ENCODE assay signal across 1 cellular context in the genomic region with DNA sequence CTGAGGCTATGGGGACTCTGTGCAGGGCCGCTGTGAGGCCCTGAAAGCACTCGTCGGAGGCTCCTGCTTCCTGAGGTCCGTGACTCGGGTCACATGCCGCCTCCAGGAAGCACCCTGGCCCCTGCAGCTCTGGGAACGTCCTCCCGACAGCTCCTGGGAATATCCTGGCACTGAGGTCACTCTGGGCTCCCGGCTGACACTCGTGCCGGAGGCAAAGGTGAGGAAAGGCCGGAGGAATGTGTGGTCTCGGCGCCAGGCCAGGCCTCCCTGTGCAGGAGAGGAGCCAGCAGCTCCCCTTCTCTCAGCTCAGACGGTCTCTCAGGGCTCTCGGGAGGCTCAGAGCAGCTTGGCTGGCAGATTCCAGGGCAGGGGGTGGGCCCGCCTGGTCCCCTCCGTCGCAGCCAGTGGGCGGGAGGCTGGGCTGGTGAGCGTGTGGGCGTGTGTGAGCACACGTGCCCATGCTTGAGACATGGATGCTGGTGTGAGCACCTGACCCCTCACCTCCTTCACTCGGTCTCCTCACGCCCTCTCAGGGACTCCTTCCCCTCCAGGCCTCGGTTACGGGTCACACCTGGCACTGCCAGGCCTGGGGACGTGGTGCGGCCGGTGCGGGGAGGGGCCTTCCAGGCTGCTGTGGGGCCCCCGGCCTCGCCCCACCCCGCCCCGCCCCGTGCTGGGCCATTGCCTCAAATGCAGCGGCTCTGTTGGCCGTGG.
TF ChIP-seq lines count a peak whose summit lies in the region.

No MANE protein-coding gene starts in this region.

TF ChIP-seq in HepG2, 621 proteins besides CTCF, POLR2A, EP300 and RAD21 (continued from another document and continues in another):
- TF ChIP-seq ATF7 (IDR thresholded peaks at IDR 0.05) (no peak), ATF7 (CRISPR knock-in tag; IDR thresholded peaks at IDR 0.05) (peak; percentile 45; the same call in 1 of the 2 replicates), ATF1 (CRISPR knock-in tag; IDR thresholded peaks at IDR 0.05) (no peak), KLF12 (CRISPR knock-in tag; IDR thresholded peaks at IDR 0.05; ENCODE audit: borderline replicate concordance) (no peak; the same call in 1 of the 2 replicates), MXD4 (CRISPR knock-in tag; IDR thresholded peaks at IDR 0.05) (peak; percentile 79), HMGA1 (CRISPR knock-in tag; conservative IDR thresholded peaks at IDR 0.05) (no peak), ZNF224 (CRISPR knock-in tag; IDR thresholded peaks at IDR 0.05) (no peak), MTA1 (CRISPR knock-in tag; IDR thresholded peaks at IDR 0.05; ENCODE audit: borderline replicate concordance) (peak; percentile 21; the same call in 1 of the 2 replicates), MLLT10 (CRISPR knock-in tag; IDR thresholded peaks at IDR 0.05) (no peak), ARID2 (CRISPR knock-in tag; IDR thresholded peaks at IDR 0.05; ENCODE audit: borderline replicate concordance) (no peak), ZNF234 (CRISPR knock-in tag; conservative IDR thresholded peaks at IDR 0.05) (no peak), SOX6 (IDR thresholded peaks at IDR 0.05) (no peak), SOX6 (CRISPR knock-in tag; IDR thresholded peaks at IDR 0.05) (peak; percentile 48; the same call in 1 of the 2 replicates), RARA (CRISPR knock-in tag; IDR thresholded peaks at IDR 0.05) (peak; percentile 69; the same call in 1 of the 2 replicates), SIX1 (CRISPR knock-in tag; IDR thresholded peaks at IDR 0.05; ENCODE audit: borderline replicate concordance) (no peak), BHLHE40 (IDR thresholded peaks at IDR 0.05; ENCODE audit: low read length) (peak; percentile 89), HDAC1 (CRISPR knock-in tag; IDR thresholded peaks at IDR 0.05) (peak; percentile 27), ZNF781 (CRISPR knock-in tag; IDR thresholded peaks at IDR 0.05; ENCODE audit: borderline replicate concordance, not compliant biosample characterization) (peak; percentile 20), FIP1L1 (IDR thresholded peaks at IDR 0.05; ENCODE audit: borderline replicate concordance, insufficient read depth, low read depth, low read length) (no peak), JDP2 (CRISPR knock-in tag; IDR thresholded peaks at IDR 0.05; ENCODE audit: borderline replicate concordance) (no peak), HNF4G (IDR thresholded peaks at IDR 0.05; ENCODE audit: borderline replicate concordance, low read depth, low read length) (no peak), HNF4G (CRISPR knock-in tag; IDR thresholded peaks at IDR 0.05; ENCODE audit: borderline replicate concordance, low read depth) (no peak), ZNF143 (CRISPR knock-in tag; IDR thresholded peaks at IDR 0.05) (no peak), ZNF652 (CRISPR knock-in tag; IDR thresholded peaks at IDR 0.05; ENCODE audit: borderline replicate concordance, low read depth) (no peak), SOX5 (CRISPR knock-in tag; IDR thresholded peaks at IDR 0.05; ENCODE audit: borderline replicate concordance) (peak; percentile 24; the same call in 1 of the 2 replicates), NFKBIZ (CRISPR knock-in tag; IDR thresholded peaks at IDR 0.05) (0 out of 2 replicates have a peak, but pooled peaks have one; percentile 41), ZNF337 (CRISPR knock-in tag; IDR thresholded peaks at IDR 0.05; ENCODE audit: borderline replicate concordance, low read depth) (no peak), ZNF569 (CRISPR knock-in tag; IDR thresholded peaks at IDR 0.05; ENCODE audit: borderline replicate concordance) (no peak), MIXL1 (CRISPR knock-in tag; IDR thresholded peaks at IDR 0.05) (no peak), ZNF883 (CRISPR knock-in tag; IDR thresholded peaks at IDR 0.05; ENCODE audit: not compliant biosample characterization) (peak; percentile 75), FOXK1 (CRISPR knock-in tag; IDR thresholded peaks at IDR 0.05; ENCODE audit: borderline replicate concordance, low read depth) (no peak), ZNF589 (CRISPR knock-in tag; conservative IDR thresholded peaks at IDR 0.05) (0 out of 2 replicates have a peak, but pooled peaks have one; percentile 44), NFE2L2 (IDR thresholded peaks at IDR 0.05; ENCODE audit: low read length) (no peak), KAT2B (IDR thresholded peaks at IDR 0.05; ENCODE audit: borderline replicate concordance, low read depth, low read length) (no peak), ZNF839 (CRISPR knock-in tag; IDR thresholded peaks at IDR 0.05; ENCODE audit: borderline replicate concordance) (no peak), SETDB1 (CRISPR knock-in tag; IDR thresholded peaks at IDR 0.05; ENCODE audit: borderline replicate concordance) (no peak), SMC3 (IDR thresholded peaks at IDR 0.05; ENCODE audit: low read length) (no peak), ZNF335 (CRISPR knock-in tag; IDR thresholded peaks at IDR 0.05) (no peak), ARNT2 (CRISPR knock-in tag; IDR thresholded peaks at IDR 0.05; ENCODE audit: low read depth) (no peak), MAF1 (CRISPR knock-in tag; IDR thresholded peaks at IDR 0.05; ENCODE audit: borderline replicate concordance) (no peak), NFATC3 (CRISPR knock-in tag; IDR thresholded peaks at IDR 0.05) (no peak)
- TF ChIP-seq, protein P1, sequence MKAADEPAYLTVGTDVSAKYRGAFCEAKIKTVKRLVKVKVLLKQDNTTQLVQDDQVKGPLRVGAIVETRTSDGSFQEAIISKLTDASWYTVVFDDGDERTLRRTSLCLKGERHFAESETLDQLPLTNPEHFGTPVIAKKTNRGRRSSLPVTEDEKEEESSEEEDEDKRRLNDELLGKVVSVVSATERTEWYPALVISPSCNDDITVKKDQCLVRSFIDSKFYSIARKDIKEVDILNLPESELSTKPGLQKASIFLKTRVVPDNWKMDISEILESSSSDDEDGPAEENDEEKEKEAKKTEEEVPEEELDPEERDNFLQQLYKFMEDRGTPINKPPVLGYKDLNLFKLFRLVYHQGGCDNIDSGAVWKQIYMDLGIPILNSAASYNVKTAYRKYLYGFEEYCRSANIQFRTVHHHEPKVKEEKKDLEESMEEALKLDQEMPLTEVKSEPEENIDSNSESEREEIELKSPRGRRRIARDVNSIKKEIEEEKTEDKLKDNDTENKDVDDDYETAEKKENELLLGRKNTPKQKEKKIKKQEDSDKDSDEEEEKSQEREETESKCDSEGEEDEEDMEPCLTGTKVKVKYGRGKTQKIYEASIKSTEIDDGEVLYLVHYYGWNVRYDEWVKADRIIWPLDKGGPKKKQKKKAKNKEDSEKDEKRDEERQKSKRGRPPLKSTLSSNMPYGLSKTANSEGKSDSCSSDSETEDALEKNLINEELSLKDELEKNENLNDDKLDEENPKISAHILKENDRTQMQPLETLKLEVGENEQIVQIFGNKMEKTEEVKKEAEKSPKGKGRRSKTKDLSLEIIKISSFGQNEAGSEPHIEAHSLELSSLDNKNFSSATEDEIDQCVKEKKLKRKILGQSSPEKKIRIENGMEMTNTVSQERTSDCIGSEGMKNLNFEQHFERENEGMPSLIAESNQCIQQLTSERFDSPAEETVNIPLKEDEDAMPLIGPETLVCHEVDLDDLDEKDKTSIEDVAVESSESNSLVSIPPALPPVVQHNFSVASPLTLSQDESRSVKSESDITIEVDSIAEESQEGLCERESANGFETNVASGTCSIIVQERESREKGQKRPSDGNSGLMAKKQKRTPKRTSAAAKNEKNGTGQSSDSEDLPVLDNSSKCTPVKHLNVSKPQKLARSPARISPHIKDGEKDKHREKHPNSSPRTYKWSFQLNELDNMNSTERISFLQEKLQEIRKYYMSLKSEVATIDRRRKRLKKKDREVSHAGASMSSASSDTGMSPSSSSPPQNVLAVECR (CRISPR knock-in tag; IDR thresholded peaks at IDR 0.05; ENCODE audit: borderline replicate concordance) = peak; percentile 60; the same call in 1 of the 2 replicates
- TF ChIP-seq, protein P2, sequence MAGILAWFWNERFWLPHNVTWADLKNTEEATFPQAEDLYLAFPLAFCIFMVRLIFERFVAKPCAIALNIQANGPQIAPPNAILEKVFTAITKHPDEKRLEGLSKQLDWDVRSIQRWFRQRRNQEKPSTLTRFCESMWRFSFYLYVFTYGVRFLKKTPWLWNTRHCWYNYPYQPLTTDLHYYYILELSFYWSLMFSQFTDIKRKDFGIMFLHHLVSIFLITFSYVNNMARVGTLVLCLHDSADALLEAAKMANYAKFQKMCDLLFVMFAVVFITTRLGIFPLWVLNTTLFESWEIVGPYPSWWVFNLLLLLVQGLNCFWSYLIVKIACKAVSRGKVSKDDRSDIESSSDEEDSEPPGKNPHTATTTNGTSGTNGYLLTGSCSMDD (CRISPR knock-in tag; IDR thresholded peaks at IDR 0.05) = no peak
- TF ChIP-seq, protein P3, sequence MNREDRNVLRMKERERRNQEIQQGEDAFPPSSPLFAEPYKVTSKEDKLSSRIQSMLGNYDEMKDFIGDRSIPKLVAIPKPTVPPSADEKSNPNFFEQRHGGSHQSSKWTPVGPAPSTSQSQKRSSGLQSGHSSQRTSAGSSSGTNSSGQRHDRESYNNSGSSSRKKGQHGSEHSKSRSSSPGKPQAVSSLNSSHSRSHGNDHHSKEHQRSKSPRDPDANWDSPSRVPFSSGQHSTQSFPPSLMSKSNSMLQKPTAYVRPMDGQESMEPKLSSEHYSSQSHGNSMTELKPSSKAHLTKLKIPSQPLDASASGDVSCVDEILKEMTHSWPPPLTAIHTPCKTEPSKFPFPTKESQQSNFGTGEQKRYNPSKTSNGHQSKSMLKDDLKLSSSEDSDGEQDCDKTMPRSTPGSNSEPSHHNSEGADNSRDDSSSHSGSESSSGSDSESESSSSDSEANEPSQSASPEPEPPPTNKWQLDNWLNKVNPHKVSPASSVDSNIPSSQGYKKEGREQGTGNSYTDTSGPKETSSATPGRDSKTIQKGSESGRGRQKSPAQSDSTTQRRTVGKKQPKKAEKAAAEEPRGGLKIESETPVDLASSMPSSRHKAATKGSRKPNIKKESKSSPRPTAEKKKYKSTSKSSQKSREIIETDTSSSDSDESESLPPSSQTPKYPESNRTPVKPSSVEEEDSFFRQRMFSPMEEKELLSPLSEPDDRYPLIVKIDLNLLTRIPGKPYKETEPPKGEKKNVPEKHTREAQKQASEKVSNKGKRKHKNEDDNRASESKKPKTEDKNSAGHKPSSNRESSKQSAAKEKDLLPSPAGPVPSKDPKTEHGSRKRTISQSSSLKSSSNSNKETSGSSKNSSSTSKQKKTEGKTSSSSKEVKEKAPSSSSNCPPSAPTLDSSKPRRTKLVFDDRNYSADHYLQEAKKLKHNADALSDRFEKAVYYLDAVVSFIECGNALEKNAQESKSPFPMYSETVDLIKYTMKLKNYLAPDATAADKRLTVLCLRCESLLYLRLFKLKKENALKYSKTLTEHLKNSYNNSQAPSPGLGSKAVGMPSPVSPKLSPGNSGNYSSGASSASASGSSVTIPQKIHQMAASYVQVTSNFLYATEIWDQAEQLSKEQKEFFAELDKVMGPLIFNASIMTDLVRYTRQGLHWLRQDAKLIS (CRISPR knock-in tag; IDR thresholded peaks at IDR 0.05) = no peak
- TF ChIP-seq, protein P4, sequence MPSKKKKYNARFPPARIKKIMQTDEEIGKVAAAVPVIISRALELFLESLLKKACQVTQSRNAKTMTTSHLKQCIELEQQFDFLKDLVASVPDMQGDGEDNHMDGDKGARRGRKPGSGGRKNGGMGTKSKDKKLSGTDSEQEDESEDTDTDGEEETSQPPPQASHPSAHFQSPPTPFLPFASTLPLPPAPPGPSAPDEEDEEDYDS (CRISPR knock-in tag; IDR thresholded peaks at IDR 0.05) = no peak
- TF ChIP-seq, protein P5, sequence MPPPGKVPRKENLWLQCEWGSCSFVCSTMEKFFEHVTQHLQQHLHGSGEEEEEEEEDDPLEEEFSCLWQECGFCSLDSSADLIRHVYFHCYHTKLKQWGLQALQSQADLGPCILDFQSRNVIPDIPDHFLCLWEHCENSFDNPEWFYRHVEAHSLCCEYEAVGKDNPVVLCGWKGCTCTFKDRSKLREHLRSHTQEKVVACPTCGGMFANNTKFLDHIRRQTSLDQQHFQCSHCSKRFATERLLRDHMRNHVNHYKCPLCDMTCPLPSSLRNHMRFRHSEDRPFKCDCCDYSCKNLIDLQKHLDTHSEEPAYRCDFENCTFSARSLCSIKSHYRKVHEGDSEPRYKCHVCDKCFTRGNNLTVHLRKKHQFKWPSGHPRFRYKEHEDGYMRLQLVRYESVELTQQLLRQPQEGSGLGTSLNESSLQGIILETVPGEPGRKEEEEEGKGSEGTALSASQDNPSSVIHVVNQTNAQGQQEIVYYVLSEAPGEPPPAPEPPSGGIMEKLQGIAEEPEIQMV (CRISPR knock-in tag; IDR thresholded peaks at IDR 0.05; ENCODE audit: low read depth) = no peak
- TF ChIP-seq, protein P6, sequence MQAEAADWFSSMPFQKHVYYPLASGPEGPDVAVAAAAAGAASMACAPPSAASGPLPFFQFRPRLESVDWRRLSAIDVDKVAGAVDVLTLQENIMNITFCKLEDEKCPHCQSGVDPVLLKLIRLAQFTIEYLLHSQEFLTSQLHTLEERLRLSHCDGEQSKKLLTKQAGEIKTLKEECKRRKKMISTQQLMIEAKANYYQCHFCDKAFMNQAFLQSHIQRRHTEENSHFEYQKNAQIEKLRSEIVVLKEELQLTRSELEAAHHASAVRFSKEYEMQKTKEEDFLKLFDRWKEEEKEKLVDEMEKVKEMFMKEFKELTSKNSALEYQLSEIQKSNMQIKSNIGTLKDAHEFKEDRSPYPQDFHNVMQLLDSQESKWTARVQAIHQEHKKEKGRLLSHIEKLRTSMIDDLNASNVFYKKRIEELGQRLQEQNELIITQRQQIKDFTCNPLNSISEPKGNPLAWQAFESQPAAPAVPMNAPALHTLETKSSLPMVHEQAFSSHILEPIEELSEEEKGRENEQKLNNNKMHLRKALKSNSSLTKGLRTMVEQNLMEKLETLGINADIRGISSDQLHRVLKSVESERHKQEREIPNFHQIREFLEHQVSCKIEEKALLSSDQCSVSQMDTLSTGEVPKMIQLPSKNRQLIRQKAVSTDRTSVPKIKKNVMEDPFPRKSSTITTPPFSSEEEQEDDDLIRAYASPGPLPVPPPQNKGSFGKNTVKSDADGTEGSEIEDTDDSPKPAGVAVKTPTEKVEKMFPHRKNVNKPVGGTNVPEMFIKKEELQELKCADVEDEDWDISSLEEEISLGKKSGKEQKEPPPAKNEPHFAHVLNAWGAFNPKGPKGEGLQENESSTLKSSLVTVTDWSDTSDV (CRISPR knock-in tag; IDR thresholded peaks at IDR 0.05) = 0 out of 2 replicates have a peak, but pooled peaks have one; percentile 87
- TF ChIP-seq, protein P7, sequence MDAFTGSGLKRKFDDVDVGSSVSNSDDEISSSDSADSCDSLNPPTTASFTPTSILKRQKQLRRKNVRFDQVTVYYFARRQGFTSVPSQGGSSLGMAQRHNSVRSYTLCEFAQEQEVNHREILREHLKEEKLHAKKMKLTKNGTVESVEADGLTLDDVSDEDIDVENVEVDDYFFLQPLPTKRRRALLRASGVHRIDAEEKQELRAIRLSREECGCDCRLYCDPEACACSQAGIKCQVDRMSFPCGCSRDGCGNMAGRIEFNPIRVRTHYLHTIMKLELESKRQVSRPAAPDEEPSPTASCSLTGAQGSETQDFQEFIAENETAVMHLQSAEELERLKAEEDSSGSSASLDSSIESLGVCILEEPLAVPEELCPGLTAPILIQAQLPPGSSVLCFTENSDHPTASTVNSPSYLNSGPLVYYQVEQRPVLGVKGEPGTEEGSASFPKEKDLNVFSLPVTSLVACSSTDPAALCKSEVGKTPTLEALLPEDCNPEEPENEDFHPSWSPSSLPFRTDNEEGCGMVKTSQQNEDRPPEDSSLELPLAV (CRISPR knock-in tag; conservative IDR thresholded peaks at IDR 0.05; ENCODE audit: low read depth) = no peak
- TF ChIP-seq, protein P8, sequence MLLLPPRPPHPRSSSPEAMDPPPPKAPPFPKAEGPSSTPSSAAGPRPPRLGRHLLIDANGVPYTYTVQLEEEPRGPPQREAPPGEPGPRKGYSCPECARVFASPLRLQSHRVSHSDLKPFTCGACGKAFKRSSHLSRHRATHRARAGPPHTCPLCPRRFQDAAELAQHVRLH (CRISPR knock-in tag; IDR thresholded peaks at IDR 0.05; ENCODE audit: borderline replicate concordance, low read depth) = no peak
